1 cellular context compared by ENCODE assay signal in the genomic region with DNA sequence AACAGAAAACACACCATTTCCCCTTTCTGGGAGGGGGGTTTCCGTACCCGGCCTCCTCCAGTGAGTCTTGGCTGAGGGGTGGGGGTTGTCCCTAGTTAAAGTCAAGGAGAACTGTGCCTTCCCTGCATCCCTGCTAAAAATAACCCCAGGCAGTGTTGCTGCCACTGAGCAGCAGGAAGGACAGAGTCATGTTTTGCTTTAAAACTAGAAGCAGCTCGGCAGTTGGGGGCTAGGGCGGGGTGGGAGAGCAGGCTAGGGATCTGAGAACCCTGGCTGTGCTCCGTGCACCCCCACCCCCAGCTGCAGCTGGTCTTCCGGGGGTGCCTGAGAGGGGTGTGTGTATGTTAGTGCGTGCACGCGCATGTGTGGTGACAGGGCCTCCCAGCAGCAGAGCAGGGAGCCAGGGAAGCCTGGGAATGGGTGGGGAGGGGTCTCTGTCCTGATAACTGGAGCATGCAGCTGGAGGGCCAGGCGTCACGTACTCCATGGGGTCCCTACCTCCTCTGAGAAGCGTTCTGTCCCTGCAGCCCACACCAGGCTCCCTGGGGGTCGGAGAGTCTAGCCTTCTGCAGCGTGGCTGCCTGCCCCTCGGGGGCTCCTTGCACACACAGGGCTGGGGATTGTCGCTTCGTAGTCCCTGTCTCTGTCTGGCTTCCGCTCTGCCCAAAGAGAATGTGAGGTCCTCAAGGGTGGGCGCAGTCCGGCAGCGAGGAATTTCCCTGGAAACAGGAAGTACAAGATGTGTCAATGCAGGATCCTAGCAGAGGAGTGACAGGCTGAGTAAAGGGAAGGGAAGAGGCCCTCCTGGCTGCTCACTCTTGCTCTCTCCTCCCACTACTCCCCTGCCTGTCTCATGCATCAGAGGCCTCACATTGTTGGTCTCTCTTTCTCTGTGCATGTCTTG.
A peak's percentile ranks its signal among the peaks of the same experiment; 100 is the strongest.
TF ChIP-seq lines count a peak whose summit lies in the region.

No MANE protein-coding gene starts in this region.

TF ChIP-seq in HEK293T, 16 proteins besides CTCF, POLR2A, EP300 and RAD21 (continued from another document):
- TF ChIP-seq, protein P1, sequence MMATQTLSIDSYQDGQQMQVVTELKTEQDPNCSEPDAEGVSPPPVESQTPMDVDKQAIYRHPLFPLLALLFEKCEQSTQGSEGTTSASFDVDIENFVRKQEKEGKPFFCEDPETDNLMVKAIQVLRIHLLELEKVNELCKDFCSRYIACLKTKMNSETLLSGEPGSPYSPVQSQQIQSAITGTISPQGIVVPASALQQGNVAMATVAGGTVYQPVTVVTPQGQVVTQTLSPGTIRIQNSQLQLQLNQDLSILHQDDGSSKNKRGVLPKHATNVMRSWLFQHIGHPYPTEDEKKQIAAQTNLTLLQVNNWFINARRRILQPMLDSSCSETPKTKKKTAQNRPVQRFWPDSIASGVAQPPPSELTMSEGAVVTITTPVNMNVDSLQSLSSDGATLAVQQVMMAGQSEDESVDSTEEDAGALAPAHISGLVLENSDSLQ (IDR thresholded peaks at IDR 0.05): peak; percentile 34; the same call in 1 of the 2 replicates
